ENCODE assay signal across 15 cellular contexts in the genomic region with DNA sequence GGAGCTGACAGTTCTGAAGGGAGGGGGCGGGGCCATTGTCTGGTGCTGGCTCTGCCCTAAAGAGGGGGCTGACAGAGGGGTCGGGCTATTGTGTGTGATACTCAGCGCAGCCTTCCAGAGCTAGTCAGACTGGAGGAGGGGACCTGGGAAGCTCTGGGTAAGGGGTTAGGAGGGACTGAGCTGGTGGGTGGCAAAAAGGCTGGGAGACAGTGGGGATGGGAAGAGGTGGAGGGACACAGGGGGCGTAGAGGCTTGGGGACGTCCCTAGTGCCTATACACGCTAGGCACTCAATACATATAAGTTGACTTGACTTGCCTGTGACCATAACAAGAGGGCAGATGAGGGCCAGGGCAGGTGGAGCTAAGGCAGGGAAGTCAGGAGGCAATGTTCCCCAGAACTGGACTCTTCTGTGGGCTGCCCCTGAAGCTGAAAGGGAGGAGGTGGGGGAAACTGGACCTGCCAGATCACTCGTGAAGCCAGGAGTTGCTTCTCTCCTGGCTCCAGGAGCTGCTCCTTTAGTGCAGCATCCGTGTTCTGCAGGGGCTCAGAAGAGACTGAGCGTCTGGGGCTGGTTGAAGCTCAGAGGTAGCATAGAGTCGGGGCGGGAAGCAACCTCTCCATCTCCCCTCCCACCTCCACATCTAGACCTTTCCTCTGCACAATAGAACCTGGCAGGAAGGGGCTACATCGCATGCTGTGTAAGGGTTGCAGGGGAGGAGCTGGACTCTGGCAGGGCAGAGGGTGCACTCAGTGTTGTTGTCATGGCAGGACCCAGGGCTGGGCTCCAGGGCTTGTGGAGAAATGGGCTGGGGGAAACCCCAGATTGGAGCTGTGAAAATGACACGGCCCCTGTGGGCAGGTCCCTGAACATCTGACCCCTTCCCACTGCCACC. TPM values are rescaled to one million over a fixed set of nuclear protein-coding genes. Genes with fewer than 3 reads are reported as not detected.
DNase-seq lines count a peak whose midpoint lies in the region; ATAC-seq, FAIRE-seq and TF ChIP-seq lines count a peak whose summit lies in the region.
"Had no signal": no experiment of that assay in that cellular context is flagged by ENCODE, and none has a peak within 500 bp of the region (broad histone marks: within the 10 kb centered on the region; RNA-seq: fewer than 3 reads in every experiment).

No MANE protein-coding gene starts in this region.

- H2AK5ac ChIP-seq in mesendoderm (ENCODE audit: low read length) = peak overlapping the region; percentile 91

- H3K4me1 ChIP-seq in ACC112 (ENCODE audit: control insufficient read depth, insufficient read depth, low read length, unreplicated experiment) (peaks cover 34% of the 10 kb centered on the region), mesendoderm (ENCODE audit: control insufficient read depth, low read depth, low read length) (peaks cover 18% of the 10 kb centered on the region), smooth muscle cell (ENCODE audit: low read depth) (peaks cover 16% of the 10 kb centered on the region)

- no peaks in the 10 kb centered on the region for H3K79me2 ChIP-seq in ACC112 (ENCODE audit: control insufficient read depth, insufficient read depth, low read length, unreplicated experiment)
- H3K79me2 ChIP-seq in mesendoderm (ENCODE audit: control insufficient read depth, insufficient read depth, low read length) = no peaks in the 10 kb centered on the region
- H3K79me2 ChIP-seq in smooth muscle cell (ENCODE audit: low read depth) = no peaks in the 10 kb centered on the region
- H3K79me2 ChIP-seq: parathyroid adenoma had no signal

- no peaks in the 10 kb centered on the region for H3K27me3 ChIP-seq in ACC112 (ENCODE audit: insufficient read depth, low read length)
- no peaks in the 10 kb centered on the region for H3K27me3 ChIP-seq in mesendoderm (ENCODE audit: insufficient read depth, low read length, poor library complexity)
- H3K27me3 ChIP-seq in smooth muscle cell (ENCODE audit: low read depth) = peaks cover 15% of the 10 kb centered on the region
- no peaks in the 10 kb centered on the region for H3K27me3 ChIP-seq in MG63

- H2BK15ac ChIP-seq in mesendoderm (replicated peaks; ENCODE audit: low read depth) = no peak overlapping the region

- H4K5ac ChIP-seq in mesendoderm (ENCODE audit: low read length) = no peak overlapping the region

- H3K4me3 Mint-ChIP-seq in activated B cell treated with CpG ODN at 0.5 μM for 24 hours = peak overlapping the region; percentile 24

- FAIRE-seq in GM12892 (lab: Jason Lieb, UNC) = peak; percentile 86
- FAIRE-seq: astrocyte, endothelial cell of umbilical vein, G401.6 had no signal

- H3K9me3 ChIP-seq in smooth muscle cell (replicated peaks; ENCODE audit: low read depth) = no peaks in the 10 kb centered on the region
- no peaks in the 10 kb centered on the region for H3K9me3 ChIP-seq in MG63

- no peak overlapping the region for H3K23ac ChIP-seq in mesendoderm (ENCODE audit: low read length)

- no peaks in the 10 kb centered on the region for H3K79me1 ChIP-seq in mesendoderm (ENCODE audit: low read length)

- peaks cover 87% of the 10 kb centered on the region for H3K4me1 Mint-ChIP-seq in activated B cell treated with CpG ODN at 0.5 μM for 24 hours

- H3K9ac ChIP-seq in mesendoderm (ENCODE audit: low read length) (peak overlapping the region; percentile 52), smooth muscle cell (ENCODE audit: low read depth) (no peak overlapping the region)
- H3K9ac ChIP-seq: parathyroid adenoma had no signal

- TF ChIP-seq CTCF in activated B cell treated with CpG ODN at 0.5 μM for 24 hours (IDR thresholded peaks at IDR 0.05) (no peak), smooth muscle cell (IDR thresholded peaks at IDR 0.05; ENCODE audit: borderline replicate concordance, insufficient read depth, poor library complexity, severe bottlenecking) (no peak)

- POLR2A ChIA-PET in activated B cell treated with CpG ODN at 0.5 μM for 24 hours (lab: Charles Lee) = interaction anchor here (1.6 to 6.8 kb wide), 4 partner anchors 10 to 76 kb away, joined by 5 to 71 read pairs (median 37); a partner anchor contains a TSS

- no peak overlapping the region for H3K18ac ChIP-seq in mesendoderm (ENCODE audit: low read length)

- peak overlapping the region; percentile 31 for H2BK5ac ChIP-seq in mesendoderm (ENCODE audit: low read length)

- H3F3A ChIP-seq in smooth muscle cell (ENCODE audit: low read depth) = no peaks in the 10 kb centered on the region

- CTCF ChIA-PET in activated B cell treated with CpG ODN at 0.5 μM for 24 hours (lab: Charles Lee) = interaction anchor here (1.2 to 13.6 kb wide), 4 partner anchors 11 to 77 kb away, joined by 3 to 215 read pairs (median 5); no protein-coding TSS in a partner anchor

- peaks cover 2% of the 10 kb centered on the region for H3K27me3 Mint-ChIP-seq in activated B cell treated with CpG ODN at 0.5 μM for 24 hours

- no CpG with 5 or more reads among the region's 13 CpGs for WGBS in mesendoderm (ENCODE audit: extremely low coverage, insufficient coverage, low lambda C conversion rate)
- WGBS in smooth muscle cell (ENCODE audit: low lambda C conversion rate) = 45% methylated on average over 13 of the region's 13 CpGs

- H4K20me1 ChIP-seq in smooth muscle cell (ENCODE audit: low read depth) = no peaks in the 10 kb centered on the region

- H3K4ac ChIP-seq in mesendoderm (ENCODE audit: low read depth, low read length) = no peak overlapping the region

- no peak overlapping the region for H4K8ac ChIP-seq in mesendoderm (ENCODE audit: low read depth, low read length)

- H2BK120ac ChIP-seq in mesendoderm (ENCODE audit: low read depth, low read length) = no peak overlapping the region

- H3K9me3 Mint-ChIP-seq in activated B cell treated with CpG ODN at 0.5 μM for 24 hours = no peaks in the 10 kb centered on the region

- H3K56ac ChIP-seq in mesendoderm (ENCODE audit: low read length) = peak overlapping the region; percentile 83

- TF ChIP-seq POLR2A in GM12892 (IDR thresholded peaks at IDR 0.05; ENCODE audit: low read depth, low read length) = no peak

- DNase-seq in GM12892 (ENCODE audit: insufficient read length) (no peak), activated B cell treated with CpG ODN at 0.5 μM for 24 hours (no peak), mesendoderm (no peak), smooth muscle cell (lab: John Stamatoyannopoulos, UW; ENCODE audit: unreplicated experiment) (no peak), cortex of kidney (lab: John Stamatoyannopoulos, UW) (no peak), MG63 (no peak)
- no peak for DNase-seq in effector CD8-positive, alpha-beta T cell (lab: John Stamatoyannopoulos, UW)
- DNase-seq: Kasumi-1, left ventricle myocardium superior, T-helper 9 cell had no signal

- H2AFZ ChIP-seq in ACC112 (ENCODE audit: low read length, unreplicated experiment) = no peak overlapping the region
- H2AFZ ChIP-seq in smooth muscle cell (ENCODE audit: low read depth) = no peak overlapping the region
- H2AFZ ChIP-seq: parathyroid adenoma had no signal

- H3K4me3 ChIP-seq in ACC112 (ENCODE audit: low read depth, low read length) = no peak overlapping the region
- H3K4me3 ChIP-seq in mesendoderm (ENCODE audit: low read length) = no peak overlapping the region
- no peak overlapping the region for H3K4me3 ChIP-seq in smooth muscle cell
- H3K4me3 ChIP-seq in MG63 = no peak overlapping the region

- H3K36me3 ChIP-seq in ACC112 (ENCODE audit: insufficient read depth, low read length) (no peaks in the 10 kb centered on the region), mesendoderm (ENCODE audit: control insufficient read depth, insufficient read depth, low read length) (no peaks in the 10 kb centered on the region), smooth muscle cell (ENCODE audit: low read depth) (no peaks in the 10 kb centered on the region), MG63 (no peaks in the 10 kb centered on the region)

- no peak for ATAC-seq in activated B cell treated with CpG ODN at 0.5 μM for 24 hours (ENCODE audit: low read depth)
- ATAC-seq: left ventricle myocardium superior had no signal

- H3K27ac ChIP-seq in ACC112 (ENCODE audit: low read depth, low read length) (peak overlapping the region; percentile 58; the same call in 1 of the 2 replicates), mesendoderm (ENCODE audit: low read depth, low read length) (no peak overlapping the region), smooth muscle cell (ENCODE audit: low read depth) (no peak overlapping the region)
- H3K27ac ChIP-seq: parathyroid adenoma had no signal

- intact Hi-C loops in activated B cell treated with CpG ODN at 0.5 μM for 24 hours (cut with micrococcal nuclease) = no loop called here

- H3K27ac Mint-ChIP-seq in activated B cell treated with CpG ODN at 0.5 μM for 24 hours = peak overlapping the region; percentile 38

- no peaks in the 10 kb centered on the region for H3K36me3 Mint-ChIP-seq in activated B cell treated with CpG ODN at 0.5 μM for 24 hours (ENCODE audit: low read depth)

- H3K4me2 ChIP-seq in mesendoderm (ENCODE audit: low read length) (peak overlapping the region; percentile 25), smooth muscle cell (no peak overlapping the region)

RNA-seq across cellular contexts. Expression of a gene that starts 3.0 kb away (rescaled TPM):
- polyA plus RNA-seq in GM12892 (2012; ENCODE audit: missing spikeins) = 19.0 TPM
- total RNA-seq in activated B cell treated with CpG ODN at 0.5 μM for 24 hours (7.0 and 7.4 TPM in 2 replicates), smooth muscle cell (2.1 and 5.0 TPM in 2 replicates)
- polyA plus RNA-seq in mesendoderm (2013, experiment 1 of 2) = 1.3 TPM
- 1.1 TPM for polyA plus RNA-seq in mesendoderm (2013, experiment 2 of 2)
- 2.2 and 4.2 TPM in 2 replicates for polyA plus RNA-seq in smooth muscle cell
- 0.49 TPM in 1 of 2 replicates, not detected in the other for total RNA-seq in MG63 (2014; rRNA removed; shearing (Covaris generic); ENCODE audit: low replicate concordance)

RNA-seq across cellular contexts. Expression of a gene that starts 35.8 kb away (rescaled TPM):
- 109 TPM for polyA plus RNA-seq in GM12892 (2012; ENCODE audit: missing spikeins)
- total RNA-seq in activated B cell treated with CpG ODN at 0.5 μM for 24 hours (40.4 and 47.5 TPM in 2 replicates), smooth muscle cell (237 and 256 TPM in 2 replicates)
- 59.4 TPM for polyA plus RNA-seq in mesendoderm (2013, experiment 1 of 2)
- 59.0 TPM for polyA plus RNA-seq in mesendoderm (2013, experiment 2 of 2)
- 626 and 674 TPM in 2 replicates for polyA plus RNA-seq in smooth muscle cell
- 1,337 and 1,568 TPM in 2 replicates for total RNA-seq in MG63 (2014; rRNA removed; shearing (Covaris generic); ENCODE audit: low replicate concordance)

RNA-seq across cellular contexts. Expression of a gene that starts 43.5 kb away (rescaled TPM):
- polyA plus RNA-seq in GM12892 (2012; ENCODE audit: missing spikeins) = 13.9 TPM
- total RNA-seq in activated B cell treated with CpG ODN at 0.5 μM for 24 hours (17.9 and 26.4 TPM in 2 replicates), smooth muscle cell (11.6 and 13.9 TPM in 2 replicates)
- 16.8 TPM for polyA plus RNA-seq in mesendoderm (2013, experiment 1 of 2)
- polyA plus RNA-seq in mesendoderm (2013, experiment 2 of 2) = 17.0 TPM
- polyA plus RNA-seq in smooth muscle cell = 11.4 and 17.7 TPM in 2 replicates
- 12.7 and 13.1 TPM in 2 replicates for total RNA-seq in MG63 (2014; rRNA removed; shearing (Covaris generic); ENCODE audit: low replicate concordance)
